In the genomic region with DNA sequence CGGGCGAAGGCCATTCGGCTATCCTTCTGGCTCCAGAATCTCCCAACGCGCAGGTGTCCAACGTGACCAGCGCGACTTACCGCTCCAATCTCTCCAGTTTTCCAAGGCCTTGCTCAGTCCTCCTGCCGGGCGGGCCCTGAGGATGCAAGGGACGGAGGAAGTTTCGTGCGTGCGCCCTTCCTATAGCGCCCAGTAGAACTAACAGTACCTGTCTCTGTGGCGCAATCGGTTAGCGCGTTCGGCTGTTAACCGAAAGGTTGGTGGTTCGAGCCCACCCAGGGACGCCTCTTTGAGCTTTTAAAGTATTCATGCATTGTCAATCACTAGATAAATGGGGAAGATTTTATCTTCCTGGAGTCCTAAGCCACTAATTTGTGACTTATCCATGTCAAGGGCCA, we compare ENCODE assay signal across 2 cellular contexts.
TF ChIP-seq lines count a peak whose summit lies in the region.

No MANE protein-coding gene starts in this region.

TF ChIP-seq in IMR-90, 13 proteins besides CTCF, POLR2A, EP300 and RAD21:
- TF ChIP-seq CEBPB (IDR thresholded peaks at IDR 0.05; ENCODE audit: low read depth, low read length): peak; percentile 70
- TF ChIP-seq FOS (IDR thresholded peaks at IDR 0.05; ENCODE audit: low read depth, low read length): peak; percentile 39; the same call in 1 of the 2 replicates

TF ChIP-seq in H1, 55 proteins besides CTCF, POLR2A, EP300 and RAD21:
- peak; percentile 85 for TF ChIP-seq CEBPB (IDR thresholded peaks at IDR 0.05; ENCODE audit: low read depth, low read length)
- peak; percentile 52 for TF ChIP-seq ASH2L (IDR thresholded peaks at IDR 0.05; ENCODE audit: low read length)
- peak; percentile 96 for TF ChIP-seq TBP (IDR thresholded peaks at IDR 0.05; ENCODE audit: low read depth, low read length)
- TF ChIP-seq NRF1 (IDR thresholded peaks at IDR 0.05; ENCODE audit: low read depth, low read length): peak; percentile 13; the same call in 1 of the 2 replicates
- TF ChIP-seq MAFK (IDR thresholded peaks at IDR 0.05; ENCODE audit: low read depth, low read length): peak; percentile 42; the same call in 1 of the 2 replicates
